Comparison of ENCODE assay signal across 8 cellular contexts in the genomic region with DNA sequence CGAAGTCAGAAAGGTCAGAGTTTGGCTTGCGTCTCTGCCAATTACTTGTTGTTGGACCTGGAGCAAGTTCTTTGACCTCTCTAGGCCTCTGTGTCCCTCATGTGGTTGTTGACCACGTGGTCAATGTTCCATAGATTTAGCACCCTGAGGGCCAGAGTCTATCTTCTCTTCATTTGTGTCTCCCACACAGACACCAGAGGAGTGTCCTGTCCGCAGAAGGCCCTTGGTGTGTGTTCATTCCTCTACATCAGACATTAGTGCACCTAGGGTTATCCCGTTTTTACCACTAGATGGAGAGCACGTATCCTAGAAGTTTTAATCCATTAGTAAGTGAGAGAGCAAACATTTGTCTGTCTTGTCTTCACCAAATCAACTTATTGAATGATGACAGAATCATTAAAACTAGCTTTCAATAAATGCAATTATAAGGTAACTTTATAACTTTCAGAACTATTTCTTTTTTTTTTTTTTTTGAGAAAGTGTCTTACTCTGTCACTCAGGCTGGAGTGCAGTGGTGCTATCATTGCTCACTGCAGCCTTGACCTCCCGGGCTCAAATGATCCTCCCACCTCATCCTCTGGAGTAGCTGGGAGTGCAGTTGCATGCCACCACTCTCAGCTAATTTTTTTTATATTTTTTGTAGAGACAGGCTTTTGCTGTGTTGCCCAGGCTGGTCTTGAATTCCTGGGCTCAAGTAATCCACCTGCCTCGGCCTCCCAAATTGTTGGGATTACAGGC.
A peak's percentile ranks its signal among the peaks of the same experiment; 100 is the strongest.
DNase-seq lines count a peak whose midpoint lies in the region; ATAC-seq and TF ChIP-seq lines count a peak whose summit lies in the region.

No MANE protein-coding gene starts in this region.

- H3K27ac ChIP-seq in breast epithelium: no peak overlapping the region

- ATAC-seq in GM18498 (IDR thresholded peaks at IDR 0.05; ENCODE audit: unreplicated experiment): no peak
- ATAC-seq in GM18519 (IDR thresholded peaks at IDR 0.05; ENCODE audit: low FRiP score, unreplicated experiment): no peak
- ATAC-seq in GM18858 (IDR thresholded peaks at IDR 0.05; ENCODE audit: unreplicated experiment): no peak

- H3K27me3 ChIP-seq in breast epithelium: no peaks in the 10 kb centered on the region

- DNase-seq in DMS53 (lab: John Stamatoyannopoulos, UW) (peak; percentile 69), LoVo (ENCODE audit: low spot score) (peak; percentile 11), breast epithelium (ENCODE audit: low spot score in 2 of 2) (no peak), lung microvascular endothelial cell (ENCODE audit: low read depth in 2 of 2) (peak; percentile 35 to 76), NCI-H1930 (lab: John Stamatoyannopoulos, UW) (no peak)

- TF ChIP-seq CTCF in breast epithelium (IDR thresholded peaks at IDR 0.05): peak in 2 of 3 donors; percentile 38 to 49

- intact Hi-C loops in breast epithelium (cut with DNase I; ENCODE audit: low total_unique reads): no loop called here

- TF ChIP-seq POLR2A in breast epithelium (IDR thresholded peaks at IDR 0.05): no peak

- no peaks in the 10 kb centered on the region for H3K36me3 ChIP-seq in breast epithelium

- no peak overlapping the region for H3K4me3 ChIP-seq in breast epithelium

- no peaks in the 10 kb centered on the region for H3K9me3 ChIP-seq in breast epithelium

- no peaks in the 10 kb centered on the region for H3K4me1 ChIP-seq in breast epithelium

Comparison
In these comparisons a context has a peak if more than half of its experiments do, and no peak if none do; other contexts are left out.
1. DNase-seq: peak in DMS53 (single experiment), LoVo (single experiment) and lung microvascular endothelial cell (2 of 2); none in breast epithelium (0 of 2) and NCI-H1930 (0 of 2).